ENCODE assay signal across 22 cellular contexts in genomic region chr20:63057133-63058117, GRCh38. TPM values are rescaled to one million over a fixed set of nuclear protein-coding genes. Genes with fewer than 3 reads are reported as not detected.
DNase-seq lines count a peak whose midpoint lies in the region; ATAC-seq and TF ChIP-seq lines count a peak whose summit lies in the region.
"Had no signal": no experiment of that assay in that cellular context is flagged by ENCODE, and none has a peak within 500 bp of the region (broad histone marks: within the 10 kb centered on the region; RNA-seq: fewer than 3 reads in every experiment).

No MANE protein-coding gene starts in this region.

- peak; percentile 31 for DNase-seq in NCI-H2171 treated with DMSO at 0.1 percent for 48 hours (lab: John Stamatoyannopoulos, UW)
- DNase-seq in NCI-H2171 (lab: John Stamatoyannopoulos, UW), result no peak
- DNase-seq in astrocyte of the hippocampus (ENCODE audit: low read depth, low spot score), result peak; percentile 20
- peak; percentile 34 to 48 for DNase-seq in foreskin keratinocyte
- DNase-seq in upper lobe of right lung, result peak; percentile 3
- DNase-seq in HAP-1 (ENCODE audit: low spot score in 2 of 2), result no peak
- no peak for DNase-seq in stimulated activated naive CD8-positive, alpha-beta T cell treated with anti-CD3 and anti-CD28 coated beads, Interleukin-15, Interleukin-2, amounts not matched to agents 100 U/mL and 50 U/mL, for 24 hours
- DNase-seq: 8988T, HCEC 1CT had no signal

- TF ChIP-seq CTCF in foreskin keratinocyte (conservative IDR thresholded peaks at IDR 0.05) (no peak), upper lobe of right lung (IDR thresholded peaks at IDR 0.05) (no peak)

- H3K27me3 ChIP-seq in foreskin keratinocyte (no peaks in the 10 kb centered on the region), upper lobe of right lung (peaks cover 55% of the 10 kb centered on the region), HAP-1 (ENCODE audit: low read depth) (peaks cover 16% of the 10 kb centered on the region; the same call in 1 of the 2 replicates)
- H3K27me3 ChIP-seq: BE2C had no signal

- intact Hi-C loops in upper lobe of right lung (cut with DNase I), result no loop called here

- no peak overlapping the region for H3K4me3 ChIP-seq in upper lobe of right lung
- no peak overlapping the region for H3K4me3 ChIP-seq in HAP-1
- H3K4me3 ChIP-seq: smooth muscle cell, tibial nerve had no signal

- in situ Hi-C loops in HAP-1 (cut with MboI; ENCODE audit: low sequenced_read_pairs), result no loop called here

- no peak overlapping the region for H3K27ac ChIP-seq in foreskin keratinocyte
- no peak overlapping the region for H3K27ac ChIP-seq in upper lobe of right lung
- H3K27ac ChIP-seq: tibial nerve had no signal

- ATAC-seq in foreskin keratinocyte (no peak), upper lobe of right lung (no peak), HG02840 (IDR thresholded peaks at IDR 0.05; ENCODE audit: low FRiP score, unreplicated experiment) (no peak)
- no peak for ATAC-seq in stimulated activated naive CD8-positive, alpha-beta T cell treated with anti-CD3 and anti-CD28 coated beads, Interleukin-15, Interleukin-2, amounts not matched to agents 100 U/mL and 50 U/mL, for 24 hours

- H3K9me3 ChIP-seq in upper lobe of right lung, result no peaks in the 10 kb centered on the region
- H3K9me3 ChIP-seq in HAP-1, result no peaks in the 10 kb centered on the region
- H3K9me3 ChIP-seq: BE2C, tibial nerve had no signal

- no peaks in the 10 kb centered on the region for H3K36me3 ChIP-seq in upper lobe of right lung
- no peaks in the 10 kb centered on the region for H3K36me3 ChIP-seq in HAP-1 (replicated peaks)
- H3K36me3 ChIP-seq: BE2C, tibial nerve had no signal

- H3K4me1 ChIP-seq in foreskin keratinocyte, result no peaks in the 10 kb centered on the region
- H3K4me1 ChIP-seq in upper lobe of right lung, result no peaks in the 10 kb centered on the region
- no peaks in the 10 kb centered on the region for H3K4me1 ChIP-seq in HAP-1

RNA-seq across cellular contexts. Expression of gene BHLHE23, which starts 50.7 kb away (rescaled TPM):
- not detected in 2 replicates for total RNA-seq in foreskin keratinocyte
- not detected in 2 replicates for polyA plus RNA-seq in foreskin keratinocyte
- total RNA-seq in upper lobe of right lung, result not detected
- total RNA-seq: activated CD4-positive, alpha-beta T cell treated with anti-CD3 and anti-CD28 coated beads for 36 hours; activated T-helper 17 cell treated with anti-CD3 and anti-CD28 coated beads, Interleukin-2, amount 50 U/mL, for 72 hours; cardiac septum; dermis microvascular lymphatic vessel endothelial cell; M059J; mesothelial cell of epicardium; progenitor cell of endocrine pancreas; smooth muscle cell; tibial nerve had no signal
- polyA plus RNA-seq: adipose tissue, esophagus, smooth muscle cell had no signal

Comparison
In these comparisons a context has a peak if more than half of its experiments do, and no peak if none do; other contexts are left out.
1. DNase-seq: peak in NCI-H2171 treated with DMSO at 0.1 percent for 48 hours (single experiment), astrocyte of the hippocampus (single experiment), foreskin keratinocyte (2 of 2) and upper lobe of right lung (single experiment); none in NCI-H2171 (single experiment), HAP-1 (0 of 2) and stimulated activated naive CD8-positive, alpha-beta T cell treated with anti-CD3 and anti-CD28 coated beads, Interleukin-15, Interleukin-2, amounts not matched to agents 100 U/mL and 50 U/mL, for 24 hours (single experiment).